15 cellular contexts compared by ENCODE assay signal in genomic region chr17:64120159-64120558, GRCh38.
DNase-seq lines count a peak whose midpoint lies in the region; ATAC-seq lines count a peak whose summit lies in the region.
"Had no signal": no experiment of that assay in that cellular context is flagged by ENCODE, and none has a peak within 500 bp of the region (broad histone marks: within the 10 kb centered on the region; RNA-seq: fewer than 3 reads in every experiment).

No MANE protein-coding gene starts in this region.

- no peak overlapping the region for H3K4me3 Mint-ChIP-seq in activated T-cell treated with anti-CD3 and anti-CD28 coated beads, Interleukin-2, amount 50 U/mL, for 24 hours
- peak overlapping the region; percentile 57 for H3K4me3 Mint-ChIP-seq in central memory CD8-positive, alpha-beta T cell
- H3K4me3 Mint-ChIP-seq in stimulated activated effector memory CD8-positive, alpha-beta T cell treated with anti-CD3 and anti-CD28 coated beads, Interleukin-12 subunit alpha, Interleukin-12 subunit beta, amount 100 ng/mL, for 72 hours: peak overlapping the region; percentile 73

- no peak for ATAC-seq in central memory CD8-positive, alpha-beta T cell (replicated peaks; ENCODE audit: extremely low read depth, poor library complexity, severe bottlenecking)
- ATAC-seq in stimulated activated effector memory CD8-positive, alpha-beta T cell treated with anti-CD3 and anti-CD28 coated beads, Interleukin-12 subunit alpha, Interleukin-12 subunit beta, amount 100 ng/mL, for 72 hours: peak; percentile 75
- ATAC-seq in HG03342 (IDR thresholded peaks at IDR 0.05; ENCODE audit: unreplicated experiment): no peak
- no peak for ATAC-seq in GM21737 (IDR thresholded peaks at IDR 0.05; ENCODE audit: unreplicated experiment)
- ATAC-seq in GM18498 (IDR thresholded peaks at IDR 0.05; ENCODE audit: unreplicated experiment): no peak

- no peak for DNase-seq in activated T-cell treated with anti-CD3 and anti-CD28 coated beads, Interleukin-2, amount 50 U/mL, for 24 hours
- DNase-seq in activated T-cell treated with anti-CD3 and anti-CD28 coated beads for 4 hours (no peak), NCI-H69 (lab: John Stamatoyannopoulos, UW) (peak; percentile 67)
- DNase-seq in central memory CD8-positive, alpha-beta T cell (ENCODE audit: low spot score in 2 of 2): no peak
- no peak for DNase-seq in stimulated activated effector memory CD8-positive, alpha-beta T cell treated with anti-CD3 and anti-CD28 coated beads, Interleukin-12 subunit alpha, Interleukin-12 subunit beta, amount 100 ng/mL, for 72 hours (ENCODE audit: low spot score in 2 of 2)
- DNase-seq: DND-41, esophagus squamous epithelium, heart left ventricle, MG63, NCI-H2171 treated with DMSO at 0.1 percent for 48 hours, psoas muscle, transverse colon had no signal

- H3K27me3 Mint-ChIP-seq in activated T-cell treated with anti-CD3 and anti-CD28 coated beads, Interleukin-2, amount 50 U/mL, for 24 hours: no peaks in the 10 kb centered on the region
- H3K27me3 Mint-ChIP-seq in central memory CD8-positive, alpha-beta T cell: no peaks in the 10 kb centered on the region

- H3K36me3 Mint-ChIP-seq in activated T-cell treated with anti-CD3 and anti-CD28 coated beads, Interleukin-2, amount 50 U/mL, for 24 hours (ENCODE audit: low read depth): peaks cover 10% of the 10 kb centered on the region
- H3K36me3 Mint-ChIP-seq in central memory CD8-positive, alpha-beta T cell (ENCODE audit: insufficient read depth): peaks cover 7% of the 10 kb centered on the region
- peaks cover 77% of the 10 kb centered on the region for H3K36me3 Mint-ChIP-seq in stimulated activated effector memory CD8-positive, alpha-beta T cell treated with anti-CD3 and anti-CD28 coated beads, Interleukin-12 subunit alpha, Interleukin-12 subunit beta, amount 100 ng/mL, for 72 hours

- H3K9me3 Mint-ChIP-seq in activated T-cell treated with anti-CD3 and anti-CD28 coated beads, Interleukin-2, amount 50 U/mL, for 24 hours: no peaks in the 10 kb centered on the region
- H3K9me3 Mint-ChIP-seq in central memory CD8-positive, alpha-beta T cell: no peaks in the 10 kb centered on the region
- no peaks in the 10 kb centered on the region for H3K9me3 Mint-ChIP-seq in stimulated activated effector memory CD8-positive, alpha-beta T cell treated with anti-CD3 and anti-CD28 coated beads, Interleukin-12 subunit alpha, Interleukin-12 subunit beta, amount 100 ng/mL, for 72 hours

- H3K4me1 Mint-ChIP-seq in activated T-cell treated with anti-CD3 and anti-CD28 coated beads, Interleukin-2, amount 50 U/mL, for 24 hours (ENCODE audit: low read depth): peaks cover 75% of the 10 kb centered on the region
- H3K4me1 Mint-ChIP-seq in central memory CD8-positive, alpha-beta T cell: peaks cover 53% of the 10 kb centered on the region
- H3K4me1 Mint-ChIP-seq in stimulated activated effector memory CD8-positive, alpha-beta T cell treated with anti-CD3 and anti-CD28 coated beads, Interleukin-12 subunit alpha, Interleukin-12 subunit beta, amount 100 ng/mL, for 72 hours: peaks cover 76% of the 10 kb centered on the region

- H3K27ac Mint-ChIP-seq in activated T-cell treated with anti-CD3 and anti-CD28 coated beads, Interleukin-2, amount 50 U/mL, for 24 hours: peak overlapping the region; percentile 91
- peak overlapping the region; percentile 89 for H3K27ac Mint-ChIP-seq in central memory CD8-positive, alpha-beta T cell (ENCODE audit: low read depth)
- peak overlapping the region; percentile 95 for H3K27ac Mint-ChIP-seq in stimulated activated effector memory CD8-positive, alpha-beta T cell treated with anti-CD3 and anti-CD28 coated beads, Interleukin-12 subunit alpha, Interleukin-12 subunit beta, amount 100 ng/mL, for 72 hours
